ENCODE assay signal across 10 cellular contexts in the genomic region with DNA sequence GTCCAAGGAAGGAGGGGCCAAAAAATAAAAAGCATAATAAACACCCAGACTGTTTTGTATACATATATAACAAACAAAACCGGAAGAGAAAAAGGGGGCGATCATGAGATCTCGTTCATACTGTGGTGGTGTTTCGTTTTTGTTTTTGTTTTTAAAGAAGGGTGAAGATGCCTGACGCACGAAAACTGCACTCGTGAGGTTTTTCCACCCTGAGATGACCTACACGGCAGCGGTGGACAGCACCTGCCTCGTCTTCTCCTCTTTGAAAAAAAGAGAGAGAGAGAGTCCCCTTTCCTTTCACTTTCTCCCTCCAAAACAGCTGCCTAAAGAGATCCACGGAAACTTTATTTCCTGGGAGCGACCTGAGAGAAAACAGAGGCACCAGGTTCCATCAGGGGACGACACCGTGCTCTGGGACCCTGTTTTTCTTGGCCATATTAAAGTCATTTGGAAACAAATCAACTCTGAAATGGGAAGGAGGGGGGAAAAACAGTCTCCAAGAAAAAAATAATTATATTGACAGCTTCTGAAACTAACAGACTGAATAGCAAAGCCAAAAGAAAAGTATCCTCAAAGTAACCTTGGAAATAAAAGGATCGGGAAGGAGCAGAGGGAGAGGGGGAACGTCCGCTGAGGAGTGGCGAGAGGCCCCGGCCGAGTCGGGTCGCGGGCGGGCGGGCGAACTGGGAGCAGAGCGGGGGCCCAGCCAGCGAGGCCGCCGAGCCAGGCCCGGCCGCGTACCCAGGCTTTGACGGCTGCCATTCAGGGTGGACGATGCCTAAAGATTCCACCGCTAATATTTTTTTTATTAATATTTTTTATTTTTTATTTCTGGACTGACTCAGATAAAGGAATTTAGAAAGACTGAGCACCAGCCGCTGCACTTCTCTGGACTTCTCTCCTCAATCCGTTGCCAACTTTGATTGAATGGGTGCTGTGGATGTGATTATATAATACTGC. TPM values are rescaled to one million over a fixed set of nuclear protein-coding genes. Genes with fewer than 3 reads are reported as not detected.
DNase-seq lines count a peak whose midpoint lies in the region; ATAC-seq, FAIRE-seq and TF ChIP-seq lines count a peak whose summit lies in the region.
"Had no signal": no experiment of that assay in that cellular context is flagged by ENCODE, and none has a peak within 500 bp of the region (broad histone marks: within the 10 kb centered on the region; RNA-seq: fewer than 3 reads in every experiment).

No MANE protein-coding gene starts in this region.

- no peaks in the 10 kb centered on the region for H3K9me1 ChIP-seq in keratinocyte (ENCODE audit: control insufficient read depth, extremely low read depth, insufficient read depth, low read length)

- H3K27ac Mint-ChIP-seq in activated naive CD4-positive, alpha-beta T cell treated with anti-CD3 and anti-CD28 coated beads for 36 hours = no peak overlapping the region
- H3K27ac Mint-ChIP-seq in activated B cell treated with CpG ODN at 0.5 μM for 24 hours (peak overlapping the region; percentile 61), Calu3 (ENCODE audit: unreplicated experiment) (no peak overlapping the region)

- H3K36me3 Mint-ChIP-seq in activated naive CD4-positive, alpha-beta T cell treated with anti-CD3 and anti-CD28 coated beads for 36 hours (ENCODE audit: low read depth) = peaks cover 7% of the 10 kb centered on the region
- peaks cover 1% of the 10 kb centered on the region for H3K36me3 Mint-ChIP-seq in activated B cell treated with CpG ODN at 0.5 μM for 24 hours (ENCODE audit: low read depth)
- peaks cover 5% of the 10 kb centered on the region for H3K36me3 Mint-ChIP-seq in Calu3 (ENCODE audit: insufficient read depth, unreplicated experiment)

- H3K4me2 ChIP-seq in keratinocyte (ENCODE audit: control insufficient read depth, extremely low read depth, insufficient read depth, low read depth, low read length) = peak overlapping the region; percentile 22

- H3K27ac ChIP-seq in keratinocyte (ENCODE audit: control insufficient read depth, insufficient read depth, low read length) (no peak overlapping the region), temporal lobe (ENCODE audit: low read depth, low read length) (peak overlapping the region; percentile 88)
- H3K27ac ChIP-seq: C4-2B, foreskin keratinocyte had no signal

- no peaks in the 10 kb centered on the region for H3K36me3 ChIP-seq in keratinocyte (ENCODE audit: control insufficient read depth in 2 of 2, extremely low read depth in 1 of 2, insufficient read depth in 2 of 2, low read length in 2 of 2)

- dilution Hi-C loops in keratinocyte (cut with MboI; ENCODE audit: extremely low pct_ligation_motif_present, low sequenced_read_pairs) = no loop called here

- peak overlapping the region in 1 of 3 experiments; percentile 7 for H3K4me3 ChIP-seq in keratinocyte (ENCODE audit: control insufficient read depth in 2 of 3, extremely low read depth in 1 of 3, insufficient read depth in 2 of 3, low read depth in 1 of 3, low read length in 3 of 3)

- H3K4me1 ChIP-seq in keratinocyte (ENCODE audit: control insufficient read depth, extremely low read depth, insufficient read depth, low read length) = no peaks in the 10 kb centered on the region
- H3K4me1 ChIP-seq: foreskin keratinocyte had no signal

- no peak for TF ChIP-seq CTCF in activated B cell treated with CpG ODN at 0.5 μM for 24 hours (IDR thresholded peaks at IDR 0.05)
- TF ChIP-seq CTCF in keratinocyte (optimal IDR thresholded peaks at IDR 0.05 in 1 of 3, IDR thresholded peaks at IDR 0.05 in 1 of 3, conservative IDR thresholded peaks at IDR 0.05 in 1 of 3; ENCODE audit: extremely low read depth in 1 of 3, insufficient read depth in 2 of 3, low read length in 3 of 3) = no peak
- TF ChIP-seq CTCF in Calu3 (IDR thresholded peaks at IDR 0.05; ENCODE audit: unreplicated experiment) = no peak

- BruUV-seq in Calu3 (replicated peaks; lab: Mats Ljungman, UMichigan) = no TSS peak

- H3K9me3 ChIP-seq in keratinocyte (ENCODE audit: control insufficient read depth, low read depth, low read length) = peaks cover 2% of the 10 kb centered on the region

- no peaks in the 10 kb centered on the region for H3K79me2 ChIP-seq in keratinocyte (ENCODE audit: control insufficient read depth, insufficient read depth, low read length)

- peaks cover 71% of the 10 kb centered on the region for H3K27me3 ChIP-seq in keratinocyte (ENCODE audit: control insufficient read depth, extremely low read depth, insufficient read depth, low read length)

- H3K27me3 Mint-ChIP-seq in activated naive CD4-positive, alpha-beta T cell treated with anti-CD3 and anti-CD28 coated beads for 36 hours (ENCODE audit: low read depth) = peaks cover 73% of the 10 kb centered on the region
- H3K27me3 Mint-ChIP-seq in activated B cell treated with CpG ODN at 0.5 μM for 24 hours (peaks cover 64% of the 10 kb centered on the region), Calu3 (ENCODE audit: unreplicated experiment) (peaks cover 38% of the 10 kb centered on the region)

- H4K20me1 ChIP-seq in keratinocyte (ENCODE audit: control insufficient read depth, extremely low read depth, insufficient read depth, low read length) = no peaks in the 10 kb centered on the region

- CTCF ChIA-PET in activated naive CD4-positive, alpha-beta T cell treated with anti-CD3 and anti-CD28 coated beads for 36 hours (lab: Charles Lee) = no interaction called here
- CTCF ChIA-PET in activated B cell treated with CpG ODN at 0.5 μM for 24 hours (lab: Charles Lee) = no interaction called here
- CTCF ChIA-PET in Calu3 (lab: Charles Lee) = no interaction called here

- no peak for DNase-seq in activated naive CD4-positive, alpha-beta T cell treated with anti-CD3 and anti-CD28 coated beads for 36 hours
- DNase-seq in activated naive CD4-positive, alpha-beta T cell (lab: John Stamatoyannopoulos, UW) = no peak
- DNase-seq in activated B cell treated with CpG ODN at 0.5 μM for 24 hours = no peak
- no peak for DNase-seq in keratinocyte (ENCODE audit: low read depth, low spot score)
- no peak for DNase-seq in NCI-H2107 (lab: John Stamatoyannopoulos, UW)
- no peak for DNase-seq in Calu3
- no peak for DNase-seq in left colon
- DNase-seq: foreskin keratinocyte had no signal

- peak overlapping the region; percentile 57 for H3K4me3 Mint-ChIP-seq in activated naive CD4-positive, alpha-beta T cell treated with anti-CD3 and anti-CD28 coated beads for 36 hours
- H3K4me3 Mint-ChIP-seq in activated B cell treated with CpG ODN at 0.5 μM for 24 hours (peak overlapping the region; percentile 71), Calu3 (ENCODE audit: low read depth, unreplicated experiment) (no peak overlapping the region)

- FAIRE-seq in keratinocyte (lab: Jason Lieb, UNC) = no peak

- intact Hi-C loops in activated naive CD4-positive, alpha-beta T cell treated with anti-CD3 and anti-CD28 coated beads for 36 hours (cut with micrococcal nuclease) = no loop called here
- intact Hi-C loops in activated B cell treated with CpG ODN at 0.5 μM for 24 hours (cut with micrococcal nuclease) (loop anchor here (10.0 kb wide), 1 partner anchor 377 kb away; no protein-coding TSS in a partner anchor), Calu3 (cut with micrococcal nuclease; ENCODE audit: unreplicated experiment) (no loop called here), left colon (cut with DNase I, micrococcal nuclease) (no loop called here)

- H3K4me1 Mint-ChIP-seq in activated naive CD4-positive, alpha-beta T cell treated with anti-CD3 and anti-CD28 coated beads for 36 hours (ENCODE audit: low read depth) = peaks cover 37% of the 10 kb centered on the region
- peaks cover 40% of the 10 kb centered on the region for H3K4me1 Mint-ChIP-seq in activated B cell treated with CpG ODN at 0.5 μM for 24 hours
- peaks cover 6% of the 10 kb centered on the region for H3K4me1 Mint-ChIP-seq in Calu3 (ENCODE audit: low read depth, unreplicated experiment)

- no peak overlapping the region for H3K9ac ChIP-seq in keratinocyte (ENCODE audit: control insufficient read depth, extremely low read depth, insufficient read depth, low read length)

- H2AFZ ChIP-seq in keratinocyte (ENCODE audit: control insufficient read depth, low read length) = no peak overlapping the region

- ATAC-seq in activated B cell treated with CpG ODN at 0.5 μM for 24 hours (ENCODE audit: low read depth) (no peak), left colon (no peak)

- POLR2A ChIA-PET in activated B cell treated with CpG ODN at 0.5 μM for 24 hours (lab: Charles Lee) = no interaction called here

- H3K9me3 Mint-ChIP-seq in activated naive CD4-positive, alpha-beta T cell treated with anti-CD3 and anti-CD28 coated beads for 36 hours = peaks cover 2% of the 10 kb centered on the region
- H3K9me3 Mint-ChIP-seq in activated B cell treated with CpG ODN at 0.5 μM for 24 hours (peaks cover 3% of the 10 kb centered on the region), Calu3 (ENCODE audit: low read depth, unreplicated experiment) (peaks cover 6% of the 10 kb centered on the region)

RNA-seq across cellular contexts. Expression of a gene that starts 3.6 kb away (rescaled TPM):
- total RNA-seq in activated naive CD4-positive, alpha-beta T cell treated with anti-CD3 and anti-CD28 coated beads for 36 hours = not detected
- total RNA-seq in activated B cell treated with CpG ODN at 0.5 μM for 24 hours (not detected in 2 replicates), temporal lobe (230 TPM), Calu3 (2022) (not detected in 2 replicates), left colon (under 1 TPM; 0.15 to 0.34 TPM)
- polyA plus RNA-seq in keratinocyte = not detected in 3 replicates
- not detected for polyA plus RNA-seq in keratinocyte (2011; ENCODE audit: low read depth)
- not detected in 2 replicates for polyA plus RNA-seq in keratinocyte (2011; cell fraction: cytosol; rRNA removed)
- polyA plus RNA-seq in keratinocyte (2011; cell fraction: nucleus; rRNA removed) = not detected in 2 replicates
- not detected in 2 replicates for polyA plus RNA-seq in keratinocyte (2012; ENCODE audit: low replicate concordance)
- not detected in 3 replicates for polyA minus RNA-seq in keratinocyte
- polyA minus RNA-seq in keratinocyte (2011; cell fraction: cytosol; rRNA and poly(A)+ RNA removed) = not detected
- polyA minus RNA-seq in keratinocyte (2011; cell fraction: nucleus; rRNA and poly(A)+ RNA removed) = not detected in 2 replicates
- total RNA-seq: foreskin keratinocyte had no signal
- polyA plus RNA-seq: foreskin keratinocyte had no signal

Comparison
In these comparisons a context has a peak if more than half of its experiments do, and no peak if none do; other contexts are left out.
1. RNA of a gene that starts 3.6 kb away (total RNA-seq): 230 TPM in temporal lobe (single experiment); 0.15 to 0.34 TPM in left colon, not detected in activated naive CD4-positive, alpha-beta T cell treated with anti-CD3 and anti-CD28 coated beads for 36 hours, not detected in activated B cell treated with CpG ODN at 0.5 μM for 24 hours and not detected in Calu3; every median in the first group is over 100 times any median in the second.